11 cellular contexts compared by ENCODE assay signal in genomic region chr5:151215546-151215880, GRCh38. TPM values are rescaled to one million over a fixed set of nuclear protein-coding genes. Genes with fewer than 3 reads are reported as not detected.
DNase-seq lines count a peak whose midpoint lies in the region; ATAC-seq and TF ChIP-seq lines count a peak whose summit lies in the region.
"Had no signal": no experiment of that assay in that cellular context is flagged by ENCODE, and none has a peak within 500 bp of the region (broad histone marks: within the 10 kb centered on the region; RNA-seq: fewer than 3 reads in every experiment).

No MANE protein-coding gene starts in this region.

- H3K27ac ChIP-seq in right lobe of liver, result peak overlapping the region in 2 of 3 donors; percentile 19 to 31
- H3K27ac ChIP-seq in stomach, result peak overlapping the region in 4 of 5 donors; percentile 53 to 84 (median 74)
- H3K27ac ChIP-seq in suprapubic skin, result no peak overlapping the region
- no peak overlapping the region for H3K27ac ChIP-seq in endodermal cell (ENCODE audit: low read depth, low read length)

- H3K4me1 Mint-ChIP-seq in activated T-cell treated with anti-CD3 and anti-CD28 coated beads, Interleukin-2, amount 50 U/mL, for 24 hours (ENCODE audit: low read depth), result peaks cover 89% of the 10 kb centered on the region
- H3K4me1 Mint-ChIP-seq in T-helper 17 cell (peaks cover 74% of the 10 kb centered on the region), endodermal cell (peaks cover 6% of the 10 kb centered on the region)

- H3K9me3 ChIP-seq in T-helper 17 cell (ENCODE audit: control insufficient read depth, low read length, poor library complexity, severe bottlenecking) (no peaks in the 10 kb centered on the region), right lobe of liver (no peaks in the 10 kb centered on the region), stomach (no peaks in the 10 kb centered on the region), suprapubic skin (no peaks in the 10 kb centered on the region), endodermal cell (ENCODE audit: control insufficient read depth, low read length) (no peaks in the 10 kb centered on the region)

- H3K4me1 ChIP-seq in right lobe of liver (peaks cover 0 to 19% (median 0%) of the 10 kb centered on the region in 4 donors), stomach (peaks cover 18 to 85% (median 39%) of the 10 kb centered on the region in 4 donors), suprapubic skin (peaks cover 37% of the 10 kb centered on the region), endodermal cell (ENCODE audit: control insufficient read depth, insufficient read depth, low read length) (no peaks in the 10 kb centered on the region)

- H3K27me3 Mint-ChIP-seq in activated T-cell treated with anti-CD3 and anti-CD28 coated beads, Interleukin-2, amount 50 U/mL, for 24 hours, result no peaks in the 10 kb centered on the region
- H3K27me3 Mint-ChIP-seq in T-helper 17 cell (no peaks in the 10 kb centered on the region), endodermal cell (ENCODE audit: insufficient read depth) (no peaks in the 10 kb centered on the region)
- H3K27me3 Mint-ChIP-seq: progenitor cell of endocrine pancreas had no signal

- TF ChIP-seq POLR2A in right lobe of liver (IDR thresholded peaks at IDR 0.05), result no peak
- no peak for TF ChIP-seq POLR2A in stomach (IDR thresholded peaks at IDR 0.05)
- TF ChIP-seq POLR2A in suprapubic skin (IDR thresholded peaks at IDR 0.05), result no peak

- H3K9ac ChIP-seq in endodermal cell (ENCODE audit: extremely low read depth, low read length, poor library complexity, severe bottlenecking), result no peak overlapping the region

- H3K27me3 ChIP-seq in right lobe of liver (no peaks in the 10 kb centered on the region), stomach (no peaks in the 10 kb centered on the region), suprapubic skin (no peaks in the 10 kb centered on the region), endodermal cell (ENCODE audit: control insufficient read depth, insufficient read depth, low read length, poor library complexity, severe bottlenecking) (no peaks in the 10 kb centered on the region)

- peak overlapping the region; percentile 97 for H3K27ac Mint-ChIP-seq in activated T-cell treated with anti-CD3 and anti-CD28 coated beads, Interleukin-2, amount 50 U/mL, for 24 hours
- H3K27ac Mint-ChIP-seq in T-helper 17 cell (peak overlapping the region; percentile 100), endodermal cell (no peak overlapping the region)
- H3K27ac Mint-ChIP-seq: progenitor cell of endocrine pancreas had no signal

- H3K9me3 Mint-ChIP-seq in activated T-cell treated with anti-CD3 and anti-CD28 coated beads, Interleukin-2, amount 50 U/mL, for 24 hours, result no peaks in the 10 kb centered on the region
- no peaks in the 10 kb centered on the region for H3K9me3 Mint-ChIP-seq in endodermal cell

- H3K36me3 ChIP-seq in right lobe of liver, result no peaks in the 10 kb centered on the region
- H3K36me3 ChIP-seq in stomach, result peaks cover 0 to 8% (median 4%) of the 10 kb centered on the region in 4 donors
- H3K36me3 ChIP-seq in suprapubic skin, result no peaks in the 10 kb centered on the region
- H3K36me3 ChIP-seq in endodermal cell (ENCODE audit: control insufficient read depth, insufficient read depth, low read length), result no peaks in the 10 kb centered on the region

- no peak for TF ChIP-seq CTCF in right lobe of liver (IDR thresholded peaks at IDR 0.05)
- no peak for TF ChIP-seq CTCF in stomach (IDR thresholded peaks at IDR 0.05)
- TF ChIP-seq CTCF in suprapubic skin (IDR thresholded peaks at IDR 0.05), result no peak
- no peak for TF ChIP-seq CTCF in endodermal cell (conservative IDR thresholded peaks at IDR 0.05)

- ATAC-seq in T-helper 17 cell, result no peak
- ATAC-seq in right lobe of liver, result no peak

- TF ChIP-seq EP300 in stomach (IDR thresholded peaks at IDR 0.05), result no peak
- no peak for TF ChIP-seq EP300 in suprapubic skin (IDR thresholded peaks at IDR 0.05)

- H3K36me3 Mint-ChIP-seq in activated T-cell treated with anti-CD3 and anti-CD28 coated beads, Interleukin-2, amount 50 U/mL, for 24 hours (ENCODE audit: low read depth), result peaks cover 69% of the 10 kb centered on the region
- peaks cover 7% of the 10 kb centered on the region for H3K36me3 Mint-ChIP-seq in T-helper 17 cell (ENCODE audit: low read depth)
- no peaks in the 10 kb centered on the region for H3K36me3 Mint-ChIP-seq in endodermal cell (ENCODE audit: low read depth)

- intact Hi-C loops in right lobe of liver (cut with DNase I) (no loop called here), stomach (cut with DNase I; ENCODE audit: low total_unique reads) (no loop called here)

- H3K4me3 ChIP-seq in right lobe of liver (no peak overlapping the region), stomach (no peak overlapping the region), suprapubic skin (no peak overlapping the region), endodermal cell (ENCODE audit: low read length) (no peak overlapping the region)

- WGBS in right lobe of liver (ENCODE audit: insufficient coverage, low coverage, low lambda C conversion rate, missing lambda C conversion rate), result 63% methylated on average over 1 of the region's 2 CpGs
- WGBS in stomach, 5 donors, result 88 to 95% (median 91%) methylated on average over 2 of the region's 2 CpGs
- WGBS in suprapubic skin, result 91% methylated on average over 2 of the region's 2 CpGs
- WGBS in endodermal cell (ENCODE audit: insufficient coverage in 1 of 2, insufficient read length in 1 of 2), 2 experiments, result 88% methylated on average over 2 of the region's 2 CpGs; no CpG with 5 or more reads in 1 of the 2 experiments

- peak overlapping the region; percentile 82 for H3K4me3 Mint-ChIP-seq in activated T-cell treated with anti-CD3 and anti-CD28 coated beads, Interleukin-2, amount 50 U/mL, for 24 hours
- H3K4me3 Mint-ChIP-seq in T-helper 17 cell, result peak overlapping the region; percentile 88
- H3K4me3 Mint-ChIP-seq in endodermal cell, result no peak overlapping the region

- DNase-seq in activated T-cell treated with anti-CD3 and anti-CD28 coated beads, Interleukin-2, amount 50 U/mL, for 24 hours, result peak; percentile 42
- DNase-seq in activated T-cell treated with anti-CD3 and anti-CD28 coated beads for 4 hours (no peak), T-helper 17 cell (no peak), right lobe of liver (no peak), stomach (no peak), suprapubic skin (ENCODE audit: low spot score in 2 of 2) (no peak), COLO668 (lab: John Stamatoyannopoulos, UW; ENCODE audit: unreplicated experiment) (no peak), endodermal cell (no peak)
- DNase-seq: anterior cingulate cortex; NK-92 treated with Interleukin-12 subunit alpha and Interleukin-12 subunit beta, amount 100 ng/mL, for 24 hours had no signal

RNA-seq across cellular contexts. Expression of gene CCDC69, which starts 8.4 kb away (rescaled TPM):
- total RNA-seq in T-helper 17 cell (10 to 100 TPM; 74.7 to 82.5 TPM), right lobe of liver (10 to 100 TPM; 11.8 to 30.9 (median 22.9) TPM), stomach (100 to 1,000 TPM in 1 of 5 donors, 10 to 100 TPM in 3, 1 to 10 TPM in 1; 5.5 to 173 (median 36.2) TPM), suprapubic skin (10 to 100 TPM; 11.5 to 32.3 (median 26.8) TPM), endodermal cell (1 to 10 TPM; 4.4 to 6.4 TPM)
- polyA plus RNA-seq in stomach, result 10 to 100 TPM; 24.9 to 33.4 (median 28.6) TPM
- polyA plus RNA-seq in endodermal cell (2013, experiment 1 of 2), result 2.5 TPM
- polyA plus RNA-seq in endodermal cell (2013, experiment 2 of 2), result 1.8 TPM

RNA-seq across cellular contexts. Expression of gene GM2A, which starts 37.5 kb away (rescaled TPM):
- total RNA-seq in T-helper 17 cell (10 to 100 TPM in 1 of 2 donors, 1 to 10 TPM in 1; 6.0 to 13.4 TPM), right lobe of liver (10 to 100 TPM; 11.7 to 23.6 (median 20.3) TPM), stomach (10 to 100 TPM in 4 of 5 donors, 1 to 10 TPM in 1; 3.5 to 57.2 (median 21.4) TPM), suprapubic skin (100 to 1,000 TPM in 3 of 4 donors, 10 to 100 TPM in 1; 99.3 to 167 (median 126) TPM), endodermal cell (10 to 100 TPM; 40.7 to 55.2 TPM)
- polyA plus RNA-seq in stomach, result 10 to 100 TPM in 1 of 3 donors, 1 to 10 TPM in 2; 3.2 to 27.7 (median 9.2) TPM
- 28.5 TPM for polyA plus RNA-seq in endodermal cell (2013, experiment 1 of 2)
- polyA plus RNA-seq in endodermal cell (2013, experiment 2 of 2), result 25.3 TPM

RNA-seq across cellular contexts. Expression of gene ANXA6, which starts 57.9 kb away (rescaled TPM):
- total RNA-seq in T-helper 17 cell (100 to 1,000 TPM; 258 to 307 TPM), right lobe of liver (100 to 1,000 TPM; 143 to 236 (median 165) TPM), stomach (100 to 1,000 TPM in 3 of 5 donors, 10 to 100 TPM in 2; 28.4 to 240 (median 133) TPM), suprapubic skin (10 to 100 TPM; 21.7 to 64.4 (median 49.5) TPM), endodermal cell (100 to 1,000 TPM; 204 to 235 TPM)
- polyA plus RNA-seq in stomach, result 100 to 1,000 TPM in 1 of 3 donors, 10 to 100 TPM in 2; 66.0 to 103 (median 73.6) TPM
- polyA plus RNA-seq in endodermal cell (2013, experiment 1 of 2), result 167 TPM
- 184 TPM for polyA plus RNA-seq in endodermal cell (2013, experiment 2 of 2)

Comparison
In these comparisons a context has a peak if more than half of its experiments do, and no peak if none do; other contexts are left out.
1. H3K27ac ChIP-seq: peak in right lobe of liver (2 of 3) and stomach (4 of 5); none in suprapubic skin (single experiment) and endodermal cell (single experiment).